1 cellular context compared by ENCODE assay signal in genomic region chr5:159104759-159105317, GRCh38.
TF ChIP-seq lines count a peak whose summit lies in the region.

No MANE protein-coding gene starts in this region.

TF ChIP-seq in GM23338, 12 proteins besides CTCF, POLR2A, EP300 and RAD21 (continued from another document):
- TF ChIP-seq REST (IDR thresholded peaks at IDR 0.05; ENCODE audit: unreplicated experiment), result no peak
- TF ChIP-seq POLR2AphosphoS5 (IDR thresholded peaks at IDR 0.05; ENCODE audit: low read depth), result no peak
- TF ChIP-seq ZNF331 (CRISPR knock-in tag; IDR thresholded peaks at IDR 0.05; ENCODE audit: low read depth), result no peak
TF ChIP-seq in GM23338: peak in this region for 1.
